17 cellular contexts compared by ENCODE assay signal in genomic region chr19:40355975-40356680, GRCh38. TPM values are rescaled to one million over a fixed set of nuclear protein-coding genes. Genes with fewer than 3 reads are reported as not detected.
DNase-seq lines count a peak whose midpoint lies in the region; ATAC-seq and TF ChIP-seq lines count a peak whose summit lies in the region.
"Had no signal": no experiment of that assay in that cellular context is flagged by ENCODE, and none has a peak within 500 bp of the region (broad histone marks: within the 10 kb centered on the region; RNA-seq: fewer than 3 reads in every experiment).

No MANE protein-coding gene starts in this region.

- H3K27ac Mint-ChIP-seq in activated T-helper 17 cell treated with anti-CD3 and anti-CD28 coated beads, Interleukin-2, amount 50 U/mL, for 72 hours: peak overlapping the region; percentile 25
- peak overlapping the region in 4 of 6 donors; percentile 14 to 91 (median 76) for H3K27ac Mint-ChIP-seq in naive B cell

- no peak for ATAC-seq in activated T-helper 17 cell treated with anti-CD3 and anti-CD28 coated beads, Interleukin-2, amount 50 U/mL, for 72 hours (replicated peaks)
- no peak for ATAC-seq in naive B cell (ENCODE audit: low read depth in 2 of 2)
- ATAC-seq: foreskin keratinocyte, left colon had no signal

- peak; percentile 34 for DNase-seq in NOMO-1 treated with DMSO at 0.1 percent for 48 hours (lab: John Stamatoyannopoulos, UW; ENCODE audit: unreplicated experiment)
- no peak for DNase-seq in NOMO-1 treated with dmso at 0.1 percent for 144 hours (lab: John Stamatoyannopoulos, UW; ENCODE audit: unreplicated experiment)
- no peak for DNase-seq in naive B cell
- no peak for DNase-seq in stimulated activated CD4-positive, alpha-beta T cell treated with anti-CD3 and anti-CD28 coated beads, Interleukin-2, amount 100 ng/mL, for 48 hours
- DNase-seq in GOT3 (lab: John Stamatoyannopoulos, UW): no peak
- DNase-seq in hippocampal formation (lab: John Stamatoyannopoulos, UW): no peak
- DNase-seq: activated effector memory CD4-positive, alpha-beta T cell treated with anti-CD3 and anti-CD28 coated beads, Interleukin-2, amount 50 U/mL, for 16 hours; anterior cingulate cortex; foreskin keratinocyte; left colon; NCI-H2171; Peyer's patch; retina; stimulated activated naive CD4-positive, alpha-beta T cell treated with Interleukin-2 at 50 U/mL for 16 hours; transverse colon had no signal

- H3K4me1 Mint-ChIP-seq in activated T-helper 17 cell treated with anti-CD3 and anti-CD28 coated beads, Interleukin-2, amount 50 U/mL, for 72 hours: peaks cover 11% of the 10 kb centered on the region
- H3K4me1 Mint-ChIP-seq in naive B cell: peaks cover 31 to 43% (median 36%) of the 10 kb centered on the region in 3 donors

- no peak overlapping the region for H3K4me3 Mint-ChIP-seq in activated T-helper 17 cell treated with anti-CD3 and anti-CD28 coated beads, Interleukin-2, amount 50 U/mL, for 72 hours
- no peak overlapping the region for H3K4me3 Mint-ChIP-seq in naive B cell

- H3K9me3 Mint-ChIP-seq in activated T-helper 17 cell treated with anti-CD3 and anti-CD28 coated beads, Interleukin-2, amount 50 U/mL, for 72 hours: no peaks in the 10 kb centered on the region
- H3K9me3 Mint-ChIP-seq in naive B cell: no peaks in the 10 kb centered on the region

- H3K27me3 Mint-ChIP-seq in activated T-helper 17 cell treated with anti-CD3 and anti-CD28 coated beads, Interleukin-2, amount 50 U/mL, for 72 hours: no peaks in the 10 kb centered on the region
- peaks cover 0 to 11% (median 0%) of the 10 kb centered on the region in 3 donors for H3K27me3 Mint-ChIP-seq in naive B cell

- peaks cover 6% of the 10 kb centered on the region for H3K36me3 Mint-ChIP-seq in activated T-helper 17 cell treated with anti-CD3 and anti-CD28 coated beads, Interleukin-2, amount 50 U/mL, for 72 hours (ENCODE audit: low read depth)
- peaks cover 0 to under 1% of the 10 kb centered on the region in 2 donors for H3K36me3 Mint-ChIP-seq in naive B cell

- peak; percentile 15 for TF ChIP-seq POLR2A in GM15510 (IDR thresholded peaks at IDR 0.05; ENCODE audit: borderline replicate concordance, extremely low read depth, insufficient read length)

RNA-seq across cellular contexts. Expression of gene PLD3, which starts 7.6 kb away (rescaled TPM):
- 10 to 100 TPM; 59.7 to 78.3 TPM for total RNA-seq in activated T-helper 17 cell treated with anti-CD3 and anti-CD28 coated beads, Interleukin-2, amount 50 U/mL, for 72 hours
- 10 to 100 TPM; 28.2 to 46.5 (median 37.2) TPM for polyA plus RNA-seq in naive B cell (ENCODE audit: low read depth in 6 of 6)

RNA-seq across cellular contexts. Expression of gene C19orf47, which starts 7.9 kb away (rescaled TPM):
- total RNA-seq in activated T-helper 17 cell treated with anti-CD3 and anti-CD28 coated beads, Interleukin-2, amount 50 U/mL, for 72 hours: 10 to 100 TPM; 11.4 to 21.4 TPM
- 10 to 100 TPM in 1 of 6 donors, 1 to 10 TPM in 5; 6.2 to 14.0 (median 8.5) TPM for polyA plus RNA-seq in naive B cell (ENCODE audit: low read depth in 6 of 6)

RNA-seq across cellular contexts. Expression of gene HIPK4, which starts 33.9 kb away (rescaled TPM):
- total RNA-seq in activated T-helper 17 cell treated with anti-CD3 and anti-CD28 coated beads, Interleukin-2, amount 50 U/mL, for 72 hours: not detected
- polyA plus RNA-seq in naive B cell (ENCODE audit: low read depth in 6 of 6): not detected
- total RNA-seq: Peyer's patch had no signal

RNA-seq across cellular contexts. Expression of gene PRX, which starts 57.0 kb away (rescaled TPM):
- total RNA-seq in activated T-helper 17 cell treated with anti-CD3 and anti-CD28 coated beads, Interleukin-2, amount 50 U/mL, for 72 hours: 1 to 10 TPM in 1 of 2 donors, under 1 TPM in 1; 0.82 to 1.3 TPM
- under 1 TPM in 4 of 6 donors, not detected in 2; 0.05 to 0.38 (median 0.23) TPM for polyA plus RNA-seq in naive B cell (ENCODE audit: low read depth in 6 of 6)
